Comparison of ENCODE assay signal across 28 cellular contexts in the genomic region with DNA sequence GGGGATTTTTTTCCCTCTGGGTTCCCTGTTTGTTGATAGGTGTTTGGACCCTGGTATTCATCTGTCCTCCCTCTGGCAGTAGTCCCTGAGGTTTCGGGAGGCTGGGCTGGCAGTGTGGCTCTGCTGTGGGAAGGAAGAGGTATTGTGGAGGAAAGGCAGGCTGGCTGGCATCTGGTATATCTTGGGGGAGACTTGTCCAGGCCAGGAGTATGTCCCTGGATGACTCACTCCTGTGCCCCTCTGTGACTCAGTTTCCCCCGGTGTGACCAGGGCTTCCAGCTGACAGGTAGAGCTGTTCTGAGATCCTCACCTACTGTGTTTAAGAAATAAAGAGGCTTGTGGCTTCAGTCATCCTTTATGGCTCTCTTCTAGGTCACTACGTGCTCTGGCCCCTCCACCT. TPM values are rescaled to one million over a fixed set of nuclear protein-coding genes. Genes with fewer than 3 reads are reported as not detected.
"Had no signal": no experiment of that assay in that cellular context is flagged by ENCODE, and none has a peak within 500 bp of the region (broad histone marks: within the 10 kb centered on the region; RNA-seq: fewer than 3 reads in every experiment).

No MANE protein-coding gene starts in this region.

- H3K27ac ChIP-seq: brain microvascular endothelial cell, cardiac muscle cell, RWPE1, SJSA1 had no signal

- H3K36me3 ChIP-seq: brain microvascular endothelial cell, cardiac muscle cell, SJSA1 had no signal

- H3K27me3 ChIP-seq: brain microvascular endothelial cell, cardiac muscle cell, SJSA1 had no signal

- H3K4me1 ChIP-seq: SJSA1 had no signal

- H3K4me3 ChIP-seq: cardiac muscle cell, K562, SJSA1 had no signal

- ATAC-seq: activated T-helper 17 cell treated with anti-CD3 and anti-CD28 coated beads, Interleukin-2, amount 50 U/mL, for 72 hours; K562; Panc1 had no signal

- DNase-seq: activated B cell treated with CpG ODN at 0.5 μM for 24 hours; activated CD4-positive, alpha-beta memory T cell treated with anti-CD3 and anti-CD28 coated beads for 36 hours; activated CD4-positive, alpha-beta T cell treated with anti-CD3 and anti-CD28 coated beads for 1 hour; activated CD4-positive, alpha-beta T cell treated with anti-CD3 and anti-CD28 coated beads, Interleukin-2, amount 10 ng/mL, durations not matched to agents 24 days and 14 days; activated CD8-positive, alpha-beta memory T cell treated with anti-CD3 and anti-CD28 coated beads for 24 hours; activated gamma-delta T cell; activated naive CD4-positive, alpha-beta T cell treated with anti-CD3 and anti-CD28 coated beads for 36 hours; activated T-cell treated with anti-CD3 and anti-CD28 coated beads for 4 hours; activated T-cell treated with anti-CD3 and anti-CD28 coated beads, Interleukin-2, amount 50 U/mL, for 48 hours; brain microvascular endothelial cell; Karpas-422; MM.1S; NCI-H1105; NCI-H1436; NCI-H1694 treated with DMSO at 0.1 percent for 48 hours; NCI-H2029 treated with DMSO at 0.1 percent for 48 hours; NCI-H345; NCI-H510A; NCI-H526 treated with DMSO at 0.1 percent for 48 hours; NK-92 treated with Interleukin-12 subunit alpha and Interleukin-12 subunit beta, amount 100 ng/mL, for 24 hours; OCI-M1; SHP77 had no signal

RNA-seq across cellular contexts. Expression of a gene that starts 14.2 kb away (rescaled TPM):
- total RNA-seq: cardiac muscle cell, SJSA1 had no signal
- polyA plus RNA-seq: cardiac muscle cell had no signal
